ENCODE assay signal across 8 cellular contexts in the genomic region with DNA sequence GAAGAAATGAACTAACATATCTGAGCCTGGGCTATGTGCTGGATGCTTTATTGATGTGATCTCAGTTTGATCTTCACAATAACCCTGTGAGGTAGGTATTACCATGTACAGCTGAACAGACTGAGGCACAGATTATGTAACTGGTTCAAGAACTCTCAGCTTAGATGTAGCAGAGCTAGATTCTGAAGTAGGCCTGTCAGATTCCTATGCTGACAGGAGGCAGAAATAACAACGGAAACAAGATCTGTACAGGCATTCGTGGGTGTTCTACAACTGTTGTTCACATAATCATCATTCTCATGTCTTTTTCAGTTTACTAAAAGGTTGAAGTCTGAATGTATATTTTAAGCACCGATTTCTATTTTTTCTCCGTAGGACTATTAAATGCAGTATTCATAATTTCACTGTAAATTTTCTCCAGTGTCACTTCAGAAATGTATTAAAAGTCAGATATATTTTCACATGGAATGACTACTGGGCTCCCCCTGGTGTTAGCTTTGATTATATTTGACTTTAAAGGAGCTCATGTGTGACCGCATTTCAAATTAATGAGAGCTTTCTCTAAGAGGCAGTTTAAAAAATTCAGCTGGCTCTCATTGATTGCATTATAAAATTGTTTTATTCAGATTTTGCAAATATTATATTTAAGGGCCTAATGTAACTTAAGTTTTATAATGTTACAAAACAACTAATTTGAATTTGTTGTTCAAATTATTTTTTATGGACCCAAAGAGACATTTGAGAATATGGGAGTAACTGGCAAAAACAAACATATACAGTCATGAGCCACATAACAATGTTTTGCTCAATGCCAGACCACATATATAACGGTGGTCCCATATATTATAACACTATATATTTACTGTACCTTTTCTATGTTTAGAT. TPM values are rescaled to one million over a fixed set of nuclear protein-coding genes. Genes with fewer than 3 reads are reported as not detected.
DNase-seq lines count a peak whose midpoint lies in the region; ATAC-seq, FAIRE-seq and TF ChIP-seq lines count a peak whose summit lies in the region.

No MANE protein-coding gene starts in this region.

- FAIRE-seq in H1 (lab: Jason Lieb, UNC) (no peak), pancreas (lab: Jason Lieb, UNC) (peak; percentile 39)

- peak; percentile 37 to 41; a peak in 3 of 4 replicates for TF ChIP-seq RAD21 in H1 (IDR thresholded peaks at IDR 0.05 in 1 of 2, conservative IDR thresholded peaks at IDR 0.05 in 1 of 2; ENCODE audit: low read depth in 2 of 2, low read length in 2 of 2)

- DNase-seq in AG20443 (ENCODE audit: low spot score) (peak; percentile 52), GM20000 (ENCODE audit: low spot score) (peak; percentile 31), NOMO-1 (lab: John Stamatoyannopoulos, UW; ENCODE audit: unreplicated experiment in 2 of 2) (peak; percentile 2 to 24), H1 (ENCODE audit: low read depth in 1 of 2, low spot score in 2 of 2) (no peak), pancreas (no peak), cortex of kidney (lab: John Stamatoyannopoulos, UW) (no peak)

- H3K56ac ChIP-seq in H1 (replicated peaks; ENCODE audit: insufficient read length, low read depth, low read length) = no peak overlapping the region

- 80% methylated on average over 6 of the region's 6 CpGs; no CpG with 5 or more reads in 1 of the 2 experiments for WGBS in H1 (ENCODE audit: extremely low coverage in 1 of 2, insufficient coverage in 1 of 2, insufficient read length in 1 of 2, insufficient replicate concordance in 2 of 2, low coverage in 1 of 2, low lambda C conversion rate in 2 of 2, missing lambda C conversion rate in 1 of 2), 2 experiments
- WGBS in pancreas, 2 donors = 19 to 22% methylated on average over 6 of the region's 6 CpGs

- no peaks in the 10 kb centered on the region for H3K79me2 ChIP-seq in H1 (ENCODE audit: control insufficient read depth in 1 of 2, insufficient read depth in 2 of 2, low read length in 2 of 2)

- POLR2A ChIA-PET in H1 (lab: Charles Lee; ENCODE audit: partially characterized antibody) = no interaction called here

- no peaks in the 10 kb centered on the region for H3K4me1 ChIP-seq in H1 (replicated peaks in 1 of 4; ENCODE audit: control insufficient read depth in 3 of 4, insufficient read depth in 4 of 4, low read length in 3 of 4)
- peaks cover 0 to 6% (median 0%) of the 10 kb centered on the region in 3 donors for H3K4me1 ChIP-seq in pancreas

- no peak for TF ChIP-seq POLR2A in H1 (IDR thresholded peaks at IDR 0.05; ENCODE audit: control extremely low read depth in 1 of 2, low read depth in 2 of 2, low read length in 2 of 2)

- H2BK20ac ChIP-seq in H1 (ENCODE audit: low read length) = no peak overlapping the region

- H3K4me2 ChIP-seq in H1 (ENCODE audit: insufficient read depth in 1 of 2, low read depth in 2 of 2, low read length in 2 of 2) = no peak overlapping the region

- H3K36me3 ChIP-seq in H1 (ENCODE audit: control insufficient read depth in 2 of 4, insufficient read depth in 4 of 4, low read length in 3 of 4) (no peaks in the 10 kb centered on the region), pancreas (no peaks in the 10 kb centered on the region)

- no peak overlapping the region for H4K5ac ChIP-seq in H1 (ENCODE audit: insufficient read length, low read depth, low read length)

- H3K4ac ChIP-seq in H1 (replicated peaks; ENCODE audit: insufficient read length, low read depth, low read length) = no peak overlapping the region

- H3K4me3 ChIP-seq in H1 (ENCODE audit: extremely low read depth in 1 of 4, insufficient read depth in 2 of 4, low read depth in 3 of 4, low read length in 4 of 4) (no peak overlapping the region), pancreas (no peak overlapping the region)

- H3K9ac ChIP-seq in H1 (replicated peaks in 1 of 4; ENCODE audit: extremely low read depth in 1 of 4, low read depth in 3 of 4, low read length in 3 of 4) = no peak overlapping the region

- no peaks in the 10 kb centered on the region for H3K79me1 ChIP-seq in H1 (ENCODE audit: low read depth, low read length)

- H3K9me3 ChIP-seq in H1 (ENCODE audit: insufficient read depth in 2 of 2, low read depth in 1 of 2, low read length in 1 of 2) = no peaks in the 10 kb centered on the region
- H3K9me3 ChIP-seq in pancreas = no peaks in the 10 kb centered on the region

- no peak overlapping the region for H3K23ac ChIP-seq in H1 (ENCODE audit: insufficient read length)

- no peaks in the 10 kb centered on the region for H4K20me1 ChIP-seq in H1 (replicated peaks in 1 of 2; ENCODE audit: control insufficient read depth in 1 of 2, insufficient read depth in 2 of 2, low read length in 2 of 2)

- TF ChIP-seq CTCF in GM20000 (IDR thresholded peaks at IDR 0.05; ENCODE audit: extremely low read depth, missing control alignments) (no peak), H1 (IDR thresholded peaks at IDR 0.05; ENCODE audit: control extremely low read depth in 1 of 3, insufficient read depth in 1 of 3, low read depth in 1 of 3, low read length in 3 of 3) (peak in 2 of 3 experiments; percentile 22 to 44; a peak in 2 of 4 replicates), pancreas (IDR thresholded peaks at IDR 0.05) (peak in 3 of 4 donors; percentile 26 to 49 (median 44))

- no peak overlapping the region for H3K14ac ChIP-seq in H1 (ENCODE audit: insufficient read length)

- H3K27ac ChIP-seq in H1 (ENCODE audit: low read depth, low read length) (no peak overlapping the region), pancreas (no peak overlapping the region)

- H2AFZ ChIP-seq in H1 (ENCODE audit: low read length) = no peak overlapping the region

- H3K27me3 ChIP-seq in H1 (replicated peaks in 1 of 4; ENCODE audit: control insufficient read depth in 3 of 4, extremely low read depth in 1 of 4, insufficient read depth in 3 of 4, low read length in 3 of 4) (peaks cover 0 to 1% (median 0%) of the 10 kb centered on the region in 4 experiments; a peak in 1 of 7 replicates), pancreas (no peaks in the 10 kb centered on the region)

- no peak overlapping the region for H3K18ac ChIP-seq in H1 (ENCODE audit: extremely low read depth, low read length)

- no peaks in the 10 kb centered on the region for H3K23me2 ChIP-seq in H1 (ENCODE audit: low read depth, low read length)

- no peak overlapping the region for H2BK15ac ChIP-seq in H1 (ENCODE audit: low read length)

- H2BK12ac ChIP-seq in H1 (ENCODE audit: low read depth, low read length) = no peak overlapping the region

- no peak overlapping the region for H2BK120ac ChIP-seq in H1 (replicated peaks; ENCODE audit: low read depth, low read length)

- H4K8ac ChIP-seq in H1 (ENCODE audit: extremely low read depth, insufficient read depth, low read length) = no peak overlapping the region

- CTCF ChIA-PET in H1 (lab: Charles Lee; ENCODE audit: partially characterized antibody) = interaction anchor here (0.8 to 4.1 kb wide), 34 partner anchors 8 to 500 kb away, joined by 3 to 52 read pairs (median 4); a partner anchor contains a TSS

- intact Hi-C loops in pancreas (cut with DNase I) = no loop called here

- no peak overlapping the region for H2BK5ac ChIP-seq in H1 (ENCODE audit: low read depth, low read length)

- no peak overlapping the region for H2AK5ac ChIP-seq in H1 (ENCODE audit: low read depth, low read length)

- H4K91ac ChIP-seq in H1 (replicated peaks; ENCODE audit: insufficient read length, low read length) = no peak overlapping the region

- TF ChIP-seq EP300 in H1 (IDR thresholded peaks at IDR 0.05; ENCODE audit: borderline replicate concordance in 1 of 2, low read depth in 2 of 2, low read length in 2 of 2) = no peak

- ATAC-seq in pancreas (peak; percentile 62 to 81 (median 75)), HG02938 (IDR thresholded peaks at IDR 0.05; ENCODE audit: unreplicated experiment) (no peak), HG02763 (IDR thresholded peaks at IDR 0.05; ENCODE audit: unreplicated experiment) (no peak)

TF ChIP-seq in H1, 55 proteins besides CTCF, POLR2A, EP300 and RAD21 (continues in another document):
- TF ChIP-seq RFX5 (IDR thresholded peaks at IDR 0.05; ENCODE audit: borderline replicate concordance, low read depth, low read length) = no peak
- TF ChIP-seq CBX8 (IDR thresholded peaks at IDR 0.05; ENCODE audit: borderline replicate concordance, low read depth, low read length) = no peak
- TF ChIP-seq, protein P1, sequence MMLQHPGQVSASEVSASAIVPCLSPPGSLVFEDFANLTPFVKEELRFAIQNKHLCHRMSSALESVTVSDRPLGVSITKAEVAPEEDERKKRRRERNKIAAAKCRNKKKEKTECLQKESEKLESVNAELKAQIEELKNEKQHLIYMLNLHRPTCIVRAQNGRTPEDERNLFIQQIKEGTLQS (IDR thresholded peaks at IDR 0.05; ENCODE audit: insufficient read depth, low read depth, low read length) = no peak
- TF ChIP-seq CHD1 (IDR thresholded peaks at IDR 0.05; ENCODE audit: low read depth, low read length) = no peak
- TF ChIP-seq, protein P2, sequence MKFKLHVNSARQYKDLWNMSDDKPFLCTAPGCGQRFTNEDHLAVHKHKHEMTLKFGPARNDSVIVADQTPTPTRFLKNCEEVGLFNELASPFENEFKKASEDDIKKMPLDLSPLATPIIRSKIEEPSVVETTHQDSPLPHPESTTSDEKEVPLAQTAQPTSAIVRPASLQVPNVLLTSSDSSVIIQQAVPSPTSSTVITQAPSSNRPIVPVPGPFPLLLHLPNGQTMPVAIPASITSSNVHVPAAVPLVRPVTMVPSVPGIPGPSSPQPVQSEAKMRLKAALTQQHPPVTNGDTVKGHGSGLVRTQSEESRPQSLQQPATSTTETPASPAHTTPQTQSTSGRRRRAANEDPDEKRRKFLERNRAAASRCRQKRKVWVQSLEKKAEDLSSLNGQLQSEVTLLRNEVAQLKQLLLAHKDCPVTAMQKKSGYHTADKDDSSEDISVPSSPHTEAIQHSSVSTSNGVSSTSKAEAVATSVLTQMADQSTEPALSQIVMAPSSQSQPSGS (IDR thresholded peaks at IDR 0.05; ENCODE audit: low read length) = no peak
- TF ChIP-seq MAFK (IDR thresholded peaks at IDR 0.05; ENCODE audit: low read depth, low read length) = no peak
- no peak for TF ChIP-seq JUN (IDR thresholded peaks at IDR 0.05; ENCODE audit: low read depth, low read length)
- TF ChIP-seq CEBPB (IDR thresholded peaks at IDR 0.05; ENCODE audit: low read depth, low read length) = no peak
- no peak for TF ChIP-seq CBX5 (IDR thresholded peaks at IDR 0.05; ENCODE audit: low read depth, low read length)
- TF ChIP-seq NANOG (IDR thresholded peaks at IDR 0.05; ENCODE audit: insufficient read depth, low read depth, low read length, poor library complexity, severe bottlenecking) = no peak

RNA-seq across cellular contexts. Expression of a gene that starts 36.4 kb away (rescaled TPM):
- total RNA-seq in H1 (2021; fragmentation: NEBNext Ultra II Directional; extraction: Animal tissue kit (Norgen Biotek cat#: 25700)) = not detected in 2 replicates
- polyA plus RNA-seq in H1 (2011; rRNA removed) (not detected in 2 replicates), pancreas (10 to 100 TPM; 15.3 to 28.6 TPM)
- polyA plus RNA-seq in H1 (2011; cell fraction: cytosol; rRNA removed) = not detected
- not detected for polyA plus RNA-seq in H1 (2011; cell fraction: nucleus; rRNA removed)
- polyA plus RNA-seq in H1 (2012, experiment 1 of 2) = not detected in 4 replicates
- polyA plus RNA-seq in H1 (2012, experiment 2 of 2) = not detected
- not detected for polyA plus RNA-seq in H1 (2013, experiment 1 of 2)
- polyA plus RNA-seq in H1 (2013, experiment 2 of 2) = not detected
- not detected in 2 replicates for polyA minus RNA-seq in H1 (2011; rRNA and poly(A)+ RNA removed)
- not detected for polyA minus RNA-seq in H1 (2011; cell fraction: cytosol; rRNA and poly(A)+ RNA removed)
- polyA minus RNA-seq in H1 (2011; cell fraction: nucleus; rRNA and poly(A)+ RNA removed) = not detected
- total RNA-seq in pancreas = 10 to 100 TPM in 2 of 6 donors, 1 to 10 TPM in 4; 5.2 to 19.6 (median 8.0) TPM

Comparison
In these comparisons a context has a peak if more than half of its experiments do, and no peak if none do; other contexts are left out.
1. DNase-seq: peak in AG20443 (single experiment), GM20000 (single experiment) and NOMO-1 (2 of 2); none in H1 (0 of 2), pancreas (0 of 6) and cortex of kidney (single experiment).
2. ATAC-seq: peak in pancreas (4 of 4); none in HG02938 (single experiment) and HG02763 (single experiment).